ENCODE assay signal across 18 cellular contexts in genomic region chr14:79197516-79197915, GRCh38.
DNase-seq lines count a peak whose midpoint lies in the region; ATAC-seq and TF ChIP-seq lines count a peak whose summit lies in the region.
"Had no signal": no experiment of that assay in that cellular context is flagged by ENCODE, and none has a peak within 500 bp of the region (broad histone marks: within the 10 kb centered on the region; RNA-seq: fewer than 3 reads in every experiment).

No MANE protein-coding gene starts in this region.

- TF ChIP-seq CTCF in natural killer cell (IDR thresholded peaks at IDR 0.05), result no peak

- H3K27ac Mint-ChIP-seq in natural killer cell, result no peak overlapping the region
- H3K27ac Mint-ChIP-seq: CD4-positive, alpha-beta memory T cell had no signal

- ATAC-seq in GM21786 (IDR thresholded peaks at IDR 0.05; ENCODE audit: unreplicated experiment) (no peak), GM21515 (IDR thresholded peaks at IDR 0.05; ENCODE audit: unreplicated experiment) (no peak), natural killer cell (no peak)
- ATAC-seq: A549 had no signal

- peak; percentile 6 for DNase-seq in A172 (ENCODE audit: low spot score)
- peak; percentile 36 for DNase-seq in M059J (ENCODE audit: low read depth)
- peak; percentile 72 for DNase-seq in SW480 (ENCODE audit: low spot score)
- peak; percentile 13 for DNase-seq in foreskin melanocyte
- DNase-seq in germinal center (ENCODE audit: low spot score), result no peak
- no peak for DNase-seq in natural killer cell
- DNase-seq: ACHN; C1 segment of cervical spinal cord; Caco-2; CD4-positive, alpha-beta memory T cell; DMS153; DND-41; GM23248; H7; HCEC 1CT had no signal

- intact Hi-C loops in natural killer cell (cut with micrococcal nuclease), result no loop called here

- no peaks in the 10 kb centered on the region for H3K4me1 Mint-ChIP-seq in natural killer cell
- H3K4me1 Mint-ChIP-seq: CD4-positive, alpha-beta memory T cell had no signal

- no peak overlapping the region for H3K4me3 Mint-ChIP-seq in natural killer cell
- H3K4me3 Mint-ChIP-seq: CD4-positive, alpha-beta memory T cell had no signal

- H3K36me3 Mint-ChIP-seq in natural killer cell, result no peaks in the 10 kb centered on the region
- H3K36me3 Mint-ChIP-seq: CD4-positive, alpha-beta memory T cell had no signal

- H3K9me3 Mint-ChIP-seq in natural killer cell, result peaks cover 13 to 19% of the 10 kb centered on the region in 2 donors

- no peaks in the 10 kb centered on the region for H3K27me3 Mint-ChIP-seq in natural killer cell (ENCODE audit: low read depth in 2 of 2)
- H3K27me3 Mint-ChIP-seq: CD4-positive, alpha-beta memory T cell had no signal

Comparison
In these comparisons a context has a peak if more than half of its experiments do, and no peak if none do; other contexts are left out.
1. DNase-seq: peak in A172 (single experiment), M059J (single experiment), SW480 (single experiment) and foreskin melanocyte (single experiment); none in germinal center (single experiment) and natural killer cell (single experiment).